Comparison of ENCODE assay signal across 1 cellular context in the genomic region with DNA sequence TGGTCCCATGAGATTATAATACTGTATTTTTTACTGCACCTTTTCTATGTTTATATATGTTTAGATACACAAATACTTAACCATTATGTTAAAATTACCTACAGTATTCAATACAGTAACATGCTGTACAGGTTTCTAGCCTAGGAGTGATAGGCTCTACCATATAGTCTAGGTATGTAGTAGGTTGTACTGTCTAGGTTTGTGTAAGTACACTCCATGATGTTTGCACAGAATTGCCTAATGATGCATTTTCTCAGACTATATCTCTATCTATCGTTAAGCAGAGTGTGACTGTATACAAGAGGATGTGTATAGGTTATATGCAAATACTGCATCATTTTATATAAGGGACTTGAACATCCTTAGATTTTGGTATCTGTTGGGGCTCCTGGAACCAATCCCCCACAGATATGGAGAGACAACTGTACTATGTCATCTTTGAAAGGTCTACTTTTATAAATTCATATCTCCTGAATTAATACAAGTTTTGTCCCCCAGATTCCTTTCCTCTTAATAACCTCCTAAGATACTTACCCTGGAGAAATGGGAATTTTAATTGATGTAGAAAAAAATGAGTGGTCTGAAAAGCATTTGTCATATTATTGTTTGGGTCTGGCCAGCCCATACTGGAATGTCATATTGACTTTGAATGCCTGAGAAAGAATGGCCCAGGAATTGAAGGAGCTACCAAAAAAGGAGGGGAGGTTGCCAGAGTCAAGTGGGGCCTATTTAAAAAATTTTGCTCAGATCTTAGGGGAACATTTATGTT.
TF ChIP-seq lines count a peak whose summit lies in the region.

No MANE protein-coding gene starts in this region.

TF ChIP-seq in HepG2, 621 proteins besides CTCF, POLR2A, EP300 and RAD21:
- peak; percentile 26; the same call in 1 of the 2 replicates for TF ChIP-seq HNF4A (CRISPR knock-in tag; IDR thresholded peaks at IDR 0.05)
- TF ChIP-seq BCL6 (CRISPR knock-in tag; IDR thresholded peaks at IDR 0.05): peak; percentile 39; the same call in 1 of the 2 replicates
- no peak for TF ChIP-seq PLRG1 (conservative IDR thresholded peaks at IDR 0.05)
- no peak for TF ChIP-seq ZEB1 (IDR thresholded peaks at IDR 0.05; ENCODE audit: insufficient replicate concordance, low read depth)
- TF ChIP-seq CEBPG (CRISPR knock-in tag; IDR thresholded peaks at IDR 0.05): 0 out of 2 replicates have a peak, but pooled peaks have one; percentile 37
- no peak for TF ChIP-seq ZBTB38 (CRISPR knock-in tag; IDR thresholded peaks at IDR 0.05)
- peak; percentile 67; the same call in 1 of the 2 replicates for TF ChIP-seq CEBPB (IDR thresholded peaks at IDR 0.05; ENCODE audit: borderline replicate concordance, low read depth, low read length)
- no peak for TF ChIP-seq HDAC1 (CRISPR knock-in tag; IDR thresholded peaks at IDR 0.05)
- TF ChIP-seq MZF1 (CRISPR knock-in tag; IDR thresholded peaks at IDR 0.05; ENCODE audit: borderline replicate concordance): no peak
